ENCODE assay signal across 23 cellular contexts in the genomic region with DNA sequence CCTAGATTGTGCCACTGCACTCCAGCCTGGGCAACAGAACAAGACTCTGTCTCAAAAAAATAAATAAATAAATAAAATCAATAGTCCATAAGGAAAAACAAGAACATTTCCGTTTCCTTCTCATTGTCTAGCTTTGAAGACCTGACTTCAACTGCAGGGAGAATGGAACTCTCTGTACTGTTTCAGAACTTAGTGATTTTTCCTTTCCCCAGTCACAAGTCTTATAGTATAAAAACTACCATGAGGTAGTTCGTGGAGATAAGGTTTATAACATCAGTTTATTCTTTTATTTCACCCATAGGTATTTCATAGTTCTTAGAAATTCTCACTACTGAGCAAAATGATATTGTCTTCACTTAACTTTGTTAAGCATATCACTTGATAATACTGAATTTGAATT.
"Had no signal": no experiment of that assay in that cellular context is flagged by ENCODE, and none has a peak within 500 bp of the region (broad histone marks: within the 10 kb centered on the region; RNA-seq: fewer than 3 reads in every experiment).

No MANE protein-coding gene starts in this region.

- H3K27ac ChIP-seq: ovary, psoas muscle, sigmoid colon, spleen, thoracic aorta, upper lobe of right lung, vagina had no signal

- H3K4me3 ChIP-seq: dorsolateral prefrontal cortex, ovary, psoas muscle, sigmoid colon, spleen, thoracic aorta, tibial nerve, upper lobe of right lung, vagina had no signal

- H3K4me1 ChIP-seq: sigmoid colon, spleen, upper lobe of right lung, vagina had no signal

- H3K36me3 ChIP-seq: ovary, sigmoid colon, spleen, thoracic aorta, tibial nerve, upper lobe of right lung, vagina had no signal

- ATAC-seq: naive thymus-derived CD4-positive, alpha-beta T cell; psoas muscle; stimulated activated memory B cell treated with anti-CD40 and anti-IgM and Interleukin-4, amounts not matched to agents 10 μg/mL and 1 μg/mL and 100 μg/mL, for 72 hours; stimulated activated naive CD8-positive, alpha-beta T cell treated with anti-CD3 and anti-CD28 coated beads, Interleukin-15, Interleukin-2, amounts not matched to agents 100 U/mL and 50 U/mL, for 24 hours; upper lobe of right lung had no signal

- H3K27me3 ChIP-seq: dorsolateral prefrontal cortex, ovary, sigmoid colon, spleen, tibial nerve, upper lobe of right lung, vagina had no signal

- H3K9me3 ChIP-seq: ovary, psoas muscle, sigmoid colon, spleen, thoracic aorta, upper lobe of right lung, vagina had no signal

- DNase-seq: cortex of kidney; dorsolateral prefrontal cortex; effector CD4-positive, alpha-beta T cell; hypothalamus; immature natural killer cell; islet precursor cell; kidney glomerular epithelial cell; naive thymus-derived CD4-positive, alpha-beta T cell; nucleus accumbens; ovary; posterior cingulate gyrus; psoas muscle; right cardiac atrium; sigmoid colon; spleen; stimulated activated CD4-positive, alpha-beta T cell treated with anti-CD3 and anti-CD28 coated beads, Interleukin-4, amount 100 ng/mL, for 4 hours; stimulated activated naive CD8-positive, alpha-beta T cell treated with anti-CD3 and anti-CD28 coated beads, Interleukin-15, Interleukin-2, amounts not matched to agents 100 U/mL and 50 U/mL, for 24 hours; upper lobe of right lung had no signal

- FAIRE-seq: frontal cortex had no signal
